ENCODE assay signal across 24 cellular contexts in the genomic region with DNA sequence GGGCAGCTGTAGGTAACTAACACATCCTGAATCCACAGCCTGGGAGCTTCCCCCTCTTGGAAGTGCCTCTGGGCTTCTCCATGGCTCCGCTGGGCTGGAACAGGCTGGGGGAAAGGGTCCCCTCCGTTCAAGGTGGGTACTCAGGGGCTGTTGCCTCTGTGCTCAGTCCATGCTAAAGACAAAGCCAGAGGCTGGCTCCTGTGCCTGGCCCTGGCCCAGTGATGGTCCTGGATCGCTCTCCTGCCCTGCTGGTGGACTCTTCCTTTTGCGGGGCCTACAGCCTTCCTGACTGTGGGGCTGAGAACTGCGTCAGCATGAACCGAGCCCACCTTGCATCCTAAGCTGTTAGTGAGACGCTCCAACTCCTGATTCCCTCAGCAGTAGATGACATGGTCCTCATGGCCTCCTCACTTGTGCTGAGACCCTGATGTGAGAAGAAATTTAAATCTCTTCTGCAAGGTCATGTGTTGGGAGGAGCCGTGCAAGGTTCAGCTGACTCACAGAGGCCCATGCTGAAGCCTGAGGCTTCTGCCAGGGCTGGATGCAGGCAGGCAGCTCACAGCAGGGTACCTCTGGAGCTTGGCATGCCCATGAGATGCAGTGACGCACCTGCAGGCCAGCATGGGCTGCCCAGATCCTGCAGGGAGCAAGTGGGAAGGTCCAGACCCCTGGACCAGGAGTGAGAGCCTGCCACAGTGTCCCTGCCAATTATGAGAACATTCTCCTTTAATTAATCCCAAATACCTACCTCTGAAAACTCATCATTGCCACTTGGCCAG.
A peak's percentile ranks its signal among the peaks of the same experiment; 100 is the strongest.
DNase-seq lines count a peak whose midpoint lies in the region; ATAC-seq and TF ChIP-seq lines count a peak whose summit lies in the region.
"Had no signal": no experiment of that assay in that cellular context is flagged by ENCODE, and none has a peak within 500 bp of the region (broad histone marks: within the 10 kb centered on the region; RNA-seq: fewer than 3 reads in every experiment).

No MANE protein-coding gene starts in this region.

- no peaks in the 10 kb centered on the region for H3K4me1 Mint-ChIP-seq in osteocyte (ENCODE audit: unreplicated experiment)

- intact Hi-C loops in esophagus muscularis mucosa (cut with DNase I), result no loop called here

- no peak for TF ChIP-seq POLR2A in esophagus muscularis mucosa (IDR thresholded peaks at IDR 0.05; ENCODE audit: low read depth)

- WGBS in esophagus muscularis mucosa, result 87% methylated on average over 4 of the region's 9 CpGs

- H3K27me3 Mint-ChIP-seq in osteocyte (ENCODE audit: unreplicated experiment), result no peaks in the 10 kb centered on the region

- H3K4me1 ChIP-seq in esophagus muscularis mucosa, result no peaks in the 10 kb centered on the region

- no peak overlapping the region for H3K4me3 Mint-ChIP-seq in osteocyte (ENCODE audit: unreplicated experiment)

- H3K36me3 ChIP-seq in MG63 (no peaks in the 10 kb centered on the region), esophagus muscularis mucosa (no peaks in the 10 kb centered on the region)

- TF ChIP-seq CTCF in esophagus muscularis mucosa (IDR thresholded peaks at IDR 0.05) (no peak), osteocyte (IDR thresholded peaks at IDR 0.05) (no peak)

- H3K9me3 ChIP-seq in MG63 (no peaks in the 10 kb centered on the region), esophagus muscularis mucosa (no peaks in the 10 kb centered on the region)

- H3K27me3 ChIP-seq in MG63 (no peaks in the 10 kb centered on the region), esophagus muscularis mucosa (peaks cover 0 to 39% (median 0%) of the 10 kb centered on the region in 4 donors)

- no peak overlapping the region for H3K27ac Mint-ChIP-seq in osteocyte (ENCODE audit: unreplicated experiment)

- no peak for TF ChIP-seq EP300 in esophagus muscularis mucosa (IDR thresholded peaks at IDR 0.05)

- ATAC-seq in HG02870 (IDR thresholded peaks at IDR 0.05; ENCODE audit: unreplicated experiment) (no peak), GM18502 (IDR thresholded peaks at IDR 0.05; ENCODE audit: poor library complexity, unreplicated experiment) (no peak)
- ATAC-seq: HepG2 had no signal

- no peaks in the 10 kb centered on the region for H3K9me3 Mint-ChIP-seq in osteocyte (ENCODE audit: unreplicated experiment)

- no peak overlapping the region for H3K27ac ChIP-seq in esophagus muscularis mucosa (replicated peaks in 1 of 4)
- H3K27ac ChIP-seq: 22Rv1 had no signal

- H3K4me3 ChIP-seq in MG63 (no peak overlapping the region), esophagus muscularis mucosa (no peak overlapping the region)

- no peaks in the 10 kb centered on the region for H3K36me3 Mint-ChIP-seq in osteocyte (ENCODE audit: unreplicated experiment)

- DNase-seq in NCI-H345 (lab: John Stamatoyannopoulos, UW) (peak; percentile 13), NCI-H345 treated with DMSO at 0.1 percent for 48 hours (lab: John Stamatoyannopoulos, UW; ENCODE audit: unreplicated experiment) (no peak), MG63 (peak; percentile 55), esophagus muscularis mucosa (ENCODE audit: extremely low spot score) (peak; percentile 78), osteocyte (ENCODE audit: extremely low spot score, unreplicated experiment) (peak; percentile 77), NOMO-1 treated with DMSO at 0.1 percent for 48 hours (lab: John Stamatoyannopoulos, UW; ENCODE audit: unreplicated experiment) (no peak)
- DNase-seq: ACHN, Calu3, DMS79 treated with DMSO at 0.1 percent for 48 hours, GOT3, Karpas-422, NCI-H1092 treated with DMSO at 0.1 percent for 48 hours, NCI-H1436, NCI-H187, NCI-H2081 treated with DMSO at 0.1 percent for 48 hours, NCI-H2171, NCI-H226, NCI-H524 treated with DMSO at 0.1 percent for 48 hours, NCI-H774, SHP77 had no signal

Comparison
In these comparisons a context has a peak if more than half of its experiments do, and no peak if none do; other contexts are left out.
1. DNase-seq: peak in NCI-H345 (single experiment), MG63 (single experiment), esophagus muscularis mucosa (single experiment) and osteocyte (single experiment); none in NCI-H345 treated with DMSO at 0.1 percent for 48 hours (single experiment) and NOMO-1 treated with DMSO at 0.1 percent for 48 hours (single experiment).